1 cellular context compared by ENCODE assay signal in genomic region chr1:175188936-175189335, GRCh38.
TF ChIP-seq lines count a peak whose summit lies in the region.

No MANE protein-coding gene starts in this region.

TF ChIP-seq in GM23338, 12 proteins besides CTCF, POLR2A, EP300 and RAD21 (continued from another document):
- TF ChIP-seq ZNF462 (CRISPR knock-in tag; IDR thresholded peaks at IDR 0.05) (no peak), EZH2 (IDR thresholded peaks at IDR 0.05; ENCODE audit: low read depth, unreplicated experiment) (no peak), ZNF331 (CRISPR knock-in tag; IDR thresholded peaks at IDR 0.05; ENCODE audit: low read depth) (no peak), ETS1 (IDR thresholded peaks at IDR 0.05) (no peak), POLR2AphosphoS5 (IDR thresholded peaks at IDR 0.05; ENCODE audit: low read depth) (no peak), ZNF114 (CRISPR knock-in tag; IDR thresholded peaks at IDR 0.05) (no peak), STAT1 (IDR thresholded peaks at IDR 0.05; ENCODE audit: unreplicated experiment) (no peak)
